ENCODE assay signal across 32 cellular contexts in genomic region chr12:91419809-91420208, GRCh38.
"Had no signal": no experiment of that assay in that cellular context is flagged by ENCODE, and none has a peak within 500 bp of the region (broad histone marks: within the 10 kb centered on the region; RNA-seq: fewer than 3 reads in every experiment).

No MANE protein-coding gene starts in this region.

- H3K36me3 Mint-ChIP-seq: T-cell had no signal

- H3K4me1 Mint-ChIP-seq: activated CD4-positive, alpha-beta memory T cell treated with anti-CD3 and anti-CD28 coated beads, Interleukin-2, amount 10 ng/mL, durations not matched to agents 7 days and 5 days; activated CD4-positive, alpha-beta T cell treated with anti-CD3 and anti-CD28 coated beads, Interleukin-2, amount 10 ng/mL, durations not matched to agents 7 days and 5 days; activated T-helper 17 cell treated with anti-CD3 and anti-CD28 coated beads, Interleukin-2, amount 50 U/mL, for 72 hours; T-cell had no signal

- DNase-seq: activated B cell treated with CpG ODN at 0.5 μM for 24 hours; activated CD4-positive, alpha-beta memory T cell treated with anti-CD3 and anti-CD28 coated beads, Interleukin-2, amount 10 ng/mL, durations not matched to agents 7 days and 5 days; activated CD4-positive, alpha-beta T cell treated with anti-CD3 and anti-CD28 coated beads for 1 hour; activated CD4-positive, alpha-beta T cell treated with anti-CD3 and anti-CD28 coated beads, Interleukin-2, amount 10 ng/mL, durations not matched to agents 7 days and 5 days; activated gamma-delta T cell; activated naive CD4-positive, alpha-beta T cell treated with anti-CD3 and anti-CD28 coated beads for 36 hours; activated T-cell treated with anti-CD3 and anti-CD28 coated beads for 4 hours; activated T-cell treated with anti-CD3 and anti-CD28 coated beads, Interleukin-2, amount 50 U/mL, for 48 hours; amygdala; caudate nucleus; KG1; MG63; MV-4-11; NCI-H1092 treated with DMSO at 0.1 percent for 48 hours; NCI-H1417 treated with DMSO at 0.1 percent for 48 hours; NCI-H1694; NCI-H2029 treated with DMSO at 0.1 percent for 48 hours; NCI-H226; NCI-H526; NCI-H774; NK-92 treated with Interleukin-12 subunit alpha and Interleukin-12 subunit beta, amount 100 ng/mL, for 24 hours; OCI-M1; RPMI8226; T-cell; T-helper 2 cell; T1000 had no signal

- FAIRE-seq: astrocyte, TTC549 had no signal

- ATAC-seq: activated T-helper 17 cell treated with anti-CD3 and anti-CD28 coated beads, Interleukin-2, amount 50 U/mL, for 72 hours; Panc1; Right ventricle myocardium inferior; T-cell had no signal

- H3K9me3 Mint-ChIP-seq: activated B cell treated with CpG ODN at 0.5 μM for 24 hours; activated CD4-positive, alpha-beta memory T cell treated with anti-CD3 and anti-CD28 coated beads, Interleukin-2, amount 10 ng/mL, durations not matched to agents 7 days and 5 days; activated CD4-positive, alpha-beta T cell treated with anti-CD3 and anti-CD28 coated beads, Interleukin-2, amount 10 ng/mL, durations not matched to agents 7 days and 5 days; activated naive CD4-positive, alpha-beta T cell treated with anti-CD3 and anti-CD28 coated beads for 36 hours; activated T-helper 17 cell treated with anti-CD3 and anti-CD28 coated beads, Interleukin-2, amount 50 U/mL, for 72 hours; T-cell had no signal

- H3K4me3 Mint-ChIP-seq: activated B cell treated with CpG ODN at 0.5 μM for 24 hours; activated CD4-positive, alpha-beta memory T cell treated with anti-CD3 and anti-CD28 coated beads, Interleukin-2, amount 10 ng/mL, durations not matched to agents 7 days and 5 days; activated CD4-positive, alpha-beta T cell treated with anti-CD3 and anti-CD28 coated beads, Interleukin-2, amount 10 ng/mL, durations not matched to agents 7 days and 5 days; activated naive CD4-positive, alpha-beta T cell treated with anti-CD3 and anti-CD28 coated beads for 36 hours; activated naive CD8-positive, alpha-beta T cell; activated T-helper 17 cell treated with anti-CD3 and anti-CD28 coated beads, Interleukin-2, amount 50 U/mL, for 72 hours; T-cell had no signal

- H3K27ac Mint-ChIP-seq: activated B cell treated with CpG ODN at 0.5 μM for 24 hours; activated CD4-positive, alpha-beta memory T cell treated with anti-CD3 and anti-CD28 coated beads, Interleukin-2, amount 10 ng/mL, durations not matched to agents 7 days and 5 days; activated CD4-positive, alpha-beta T cell treated with anti-CD3 and anti-CD28 coated beads, Interleukin-2, amount 10 ng/mL, durations not matched to agents 7 days and 5 days; activated naive CD4-positive, alpha-beta T cell treated with anti-CD3 and anti-CD28 coated beads for 36 hours; activated naive CD8-positive, alpha-beta T cell; activated T-helper 17 cell treated with anti-CD3 and anti-CD28 coated beads, Interleukin-2, amount 50 U/mL, for 72 hours; T-cell had no signal

- H3K27me3 Mint-ChIP-seq: activated CD4-positive, alpha-beta memory T cell treated with anti-CD3 and anti-CD28 coated beads, Interleukin-2, amount 10 ng/mL, durations not matched to agents 7 days and 5 days; activated CD4-positive, alpha-beta T cell treated with anti-CD3 and anti-CD28 coated beads, Interleukin-2, amount 10 ng/mL, durations not matched to agents 7 days and 5 days had no signal
